ENCODE assay signal across 8 cellular contexts in genomic region chr10:63713191-63714144, GRCh38.
A peak's percentile ranks its signal among the peaks of the same experiment; 100 is the strongest.
DNase-seq lines count a peak whose midpoint lies in the region; ATAC-seq and TF ChIP-seq lines count a peak whose summit lies in the region.

No MANE protein-coding gene starts in this region.

- H3K27me3 ChIP-seq in GM23248 (replicated peaks; ENCODE audit: insufficient read depth) = no peaks in the 10 kb centered on the region
- H3K27me3 ChIP-seq in Panc1 (ENCODE audit: control insufficient read depth, insufficient read depth, low read length) = no peaks in the 10 kb centered on the region
- H3K27me3 ChIP-seq in foreskin keratinocyte = no peaks in the 10 kb centered on the region
- no peaks in the 10 kb centered on the region for H3K27me3 ChIP-seq in trophoblast cell (ENCODE audit: insufficient read depth, low read length)

- H3K9ac ChIP-seq in GM23248 = no peak overlapping the region
- H3K9ac ChIP-seq in trophoblast cell (ENCODE audit: low read length) = peak overlapping the region; percentile 9

- no peak overlapping the region for H3K23ac ChIP-seq in trophoblast cell (ENCODE audit: low read length)

- H4K8ac ChIP-seq in trophoblast cell (ENCODE audit: low read depth, low read length) = no peak overlapping the region

- no peak overlapping the region for H2AFZ ChIP-seq in GM23248
- no peak overlapping the region for H2AFZ ChIP-seq in trophoblast cell (ENCODE audit: insufficient read depth, low read length, poor library complexity)

- H3K4ac ChIP-seq in trophoblast cell (ENCODE audit: low read depth, low read length) = no peak overlapping the region

- H2BK12ac ChIP-seq in trophoblast cell (ENCODE audit: low read length) = no peak overlapping the region

- no peak overlapping the region for H3K14ac ChIP-seq in trophoblast cell (ENCODE audit: low read length)

- in situ Hi-C loops in GM23248 (cut with MboI) (no loop called here), Panc1 (cut with HindIII; ENCODE audit: low pct_unique_long_range_greater_than_20kb, low sequenced_read_pairs) (loop anchor here (25.0 kb wide), 1 partner anchor 526 kb away; no protein-coding TSS in a partner anchor)

- no peaks in the 10 kb centered on the region for H3K9me3 ChIP-seq in GM23248 (ENCODE audit: low read depth)
- peaks cover 3% of the 10 kb centered on the region; the same call in 1 of the 2 replicates for H3K9me3 ChIP-seq in Panc1 (ENCODE audit: control insufficient read depth, insufficient read depth, low read depth, low read length)
- no peaks in the 10 kb centered on the region for H3K9me3 ChIP-seq in trophoblast cell (ENCODE audit: insufficient read depth, low read depth, low read length)

- POLR2A ChIA-PET in Panc1 (lab: Charles Lee) = interaction anchor here (0.6 kb wide), 1 partner anchor 19 kb away, joined by 3 read pairs; no protein-coding TSS in a partner anchor

- DNase-seq in GM23248 = peak; percentile 59
- DNase-seq in Panc1 (ENCODE audit: low read depth, low spot score) = no peak
- peak in 1 of 2 donors; percentile 32 for DNase-seq in foreskin keratinocyte
- DNase-seq in trophoblast cell = no peak
- no peak for DNase-seq in OCI-M1 (lab: John Stamatoyannopoulos, UW)
- no peak for DNase-seq in activated gamma-delta T cell treated with Interleukin-2 at 50 U/mL for 16 hours
- no peak for DNase-seq in GM10266 (ENCODE audit: extremely low spot score)

- H3K79me2 ChIP-seq in GM23248 (ENCODE audit: insufficient read depth) (no peaks in the 10 kb centered on the region), trophoblast cell (ENCODE audit: control insufficient read depth, insufficient read depth, low read length, poor library complexity) (no peaks in the 10 kb centered on the region)

- no peak for TF ChIP-seq CTCF in Panc1 (IDR thresholded peaks at IDR 0.05)
- no peak for TF ChIP-seq CTCF in foreskin keratinocyte (conservative IDR thresholded peaks at IDR 0.05)
- TF ChIP-seq CTCF in GM10266 (IDR thresholded peaks at IDR 0.05; ENCODE audit: control insufficient read depth, insufficient read depth, low read depth, missing control alignments) = no peak

- H3K9me2 ChIP-seq in GM23248 (ENCODE audit: insufficient read depth) = no peaks in the 10 kb centered on the region

- peaks cover 27% of the 10 kb centered on the region for H3F3A ChIP-seq in GM23248 (ENCODE audit: insufficient read depth)

- no peaks in the 10 kb centered on the region for H4K20me1 ChIP-seq in GM23248 (ENCODE audit: insufficient read depth)

- 35 to 43% methylated on average over 7 of the region's 7 CpGs for WGBS in GM23248 (ENCODE audit: low coverage in 1 of 2, low lambda C conversion rate in 2 of 2, missing lambda C conversion rate in 2 of 2), 2 experiments
- no CpG with 5 or more reads among the region's 7 CpGs for WGBS in trophoblast cell (ENCODE audit: extremely low coverage, insufficient coverage, insufficient read length)

- CTCF ChIA-PET in Panc1 (lab: Charles Lee) = interaction anchor here (0.6 to 1.1 kb wide), 2 partner anchors 65 to 80 kb away, joined by 4 read pairs; no protein-coding TSS in a partner anchor

- H3K4me3 ChIP-seq in GM23248 (no peak overlapping the region), Panc1 (ENCODE audit: low read depth in 2 of 2, low read length in 2 of 2) (no peak overlapping the region), trophoblast cell (ENCODE audit: low read depth, low read length) (no peak overlapping the region)

- H3K18ac ChIP-seq in trophoblast cell (ENCODE audit: low read length) = no peak overlapping the region

- no peak for ATAC-seq in Panc1
- peak; percentile 38 for ATAC-seq in foreskin keratinocyte
- ATAC-seq in GM18867 (IDR thresholded peaks at IDR 0.05; ENCODE audit: unreplicated experiment) = no peak

- H3K36me3 ChIP-seq in GM23248 (ENCODE audit: low read depth) (no peaks in the 10 kb centered on the region), Panc1 (ENCODE audit: control insufficient read depth, insufficient read depth, low read length) (no peaks in the 10 kb centered on the region), trophoblast cell (ENCODE audit: control insufficient read depth in 1 of 2, insufficient read depth in 2 of 2, low read length in 2 of 2) (no peaks in the 10 kb centered on the region)

- BruUV-seq in Panc1 (replicated peaks; lab: Mats Ljungman, UMichigan) = no TSS peak

- H3K79me1 ChIP-seq in trophoblast cell (ENCODE audit: low read length) = no peaks in the 10 kb centered on the region

- peak overlapping the region; percentile 20 for H3K4me2 ChIP-seq in GM23248 (ENCODE audit: unreplicated experiment)
- H3K4me2 ChIP-seq in trophoblast cell (ENCODE audit: low read length) = peak overlapping the region; percentile 7

- no peak overlapping the region for H2BK120ac ChIP-seq in trophoblast cell (ENCODE audit: insufficient read depth, low read length, poor library complexity)

- H3K4me1 ChIP-seq in GM23248 (ENCODE audit: insufficient read depth) (peaks cover 33% of the 10 kb centered on the region), Panc1 (ENCODE audit: control insufficient read depth, insufficient read depth, low read length) (peaks cover 55% of the 10 kb centered on the region), foreskin keratinocyte (peaks cover 30% of the 10 kb centered on the region), trophoblast cell (ENCODE audit: control insufficient read depth in 1 of 2, insufficient read depth in 2 of 2, low read length in 2 of 2) (peaks cover 6% of the 10 kb centered on the region in 2 experiments)

- 0 out of 2 replicates have a peak overlapping the region, but pooled peaks have one; percentile 61 for H3K27ac ChIP-seq in GM23248
- peak overlapping the region; percentile 82 for H3K27ac ChIP-seq in Panc1 (ENCODE audit: low read length)
- peak overlapping the region; percentile 81 for H3K27ac ChIP-seq in foreskin keratinocyte
- no peak overlapping the region for H3K27ac ChIP-seq in trophoblast cell (ENCODE audit: low read depth, low read length)

- H2BK5ac ChIP-seq in trophoblast cell (ENCODE audit: low read depth, low read length, poor library complexity) = no peak overlapping the region

- H4K12ac ChIP-seq in trophoblast cell (ENCODE audit: low read depth, low read length) = no peak overlapping the region

- no peak overlapping the region for H2AK5ac ChIP-seq in trophoblast cell (ENCODE audit: low read length)

- no peak overlapping the region for H4K91ac ChIP-seq in trophoblast cell (ENCODE audit: low read depth, low read length)

- intact Hi-C loops in Panc1 (cut with micrococcal nuclease; ENCODE audit: unreplicated experiment) = loop anchor here (5.0 to 10.0 kb wide), 2 partner anchors 81 to 249 kb away; partner anchors contain the start of gene JMJD1C
